ENCODE assay signal across 2 cellular contexts in the genomic region with DNA sequence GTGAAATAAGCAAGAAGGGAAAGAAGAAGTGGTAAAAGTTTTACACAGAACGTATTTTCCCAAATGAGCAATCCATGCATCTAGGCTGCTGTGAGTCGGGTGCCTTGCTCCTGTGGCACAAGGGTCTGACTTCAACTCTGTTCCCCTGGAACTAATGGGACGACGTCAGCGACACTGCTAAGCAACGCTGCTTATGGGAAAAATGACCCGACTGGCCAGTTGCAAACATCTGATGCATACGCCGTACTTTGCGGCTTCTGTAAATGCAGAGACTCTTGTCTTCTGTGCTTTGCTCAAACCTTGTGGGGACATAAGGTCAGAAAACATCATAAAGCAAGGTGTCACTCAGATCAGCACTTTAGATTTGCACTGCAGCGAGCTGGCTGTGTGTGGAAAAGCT.
TF ChIP-seq lines count a peak whose summit lies in the region.

No MANE protein-coding gene starts in this region.

TF ChIP-seq in HCT116, 20 proteins besides CTCF, POLR2A, EP300 and RAD21:
- TF ChIP-seq, protein P1, sequence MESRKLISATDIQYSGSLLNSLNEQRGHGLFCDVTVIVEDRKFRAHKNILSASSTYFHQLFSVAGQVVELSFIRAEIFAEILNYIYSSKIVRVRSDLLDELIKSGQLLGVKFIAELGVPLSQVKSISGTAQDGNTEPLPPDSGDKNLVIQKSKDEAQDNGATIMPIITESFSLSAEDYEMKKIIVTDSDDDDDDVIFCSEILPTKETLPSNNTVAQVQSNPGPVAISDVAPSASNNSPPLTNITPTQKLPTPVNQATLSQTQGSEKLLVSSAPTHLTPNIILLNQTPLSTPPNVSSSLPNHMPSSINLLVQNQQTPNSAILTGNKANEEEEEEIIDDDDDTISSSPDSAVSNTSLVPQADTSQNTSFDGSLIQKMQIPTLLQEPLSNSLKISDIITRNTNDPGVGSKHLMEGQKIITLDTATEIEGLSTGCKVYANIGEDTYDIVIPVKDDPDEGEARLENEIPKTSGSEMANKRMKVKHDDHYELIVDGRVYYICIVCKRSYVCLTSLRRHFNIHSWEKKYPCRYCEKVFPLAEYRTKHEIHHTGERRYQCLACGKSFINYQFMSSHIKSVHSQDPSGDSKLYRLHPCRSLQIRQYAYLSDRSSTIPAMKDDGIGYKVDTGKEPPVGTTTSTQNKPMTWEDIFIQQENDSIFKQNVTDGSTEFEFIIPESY (IDR thresholded peaks at IDR 0.05; ENCODE audit: extremely low read depth, insufficient replicate concordance, low read length), result no peak
- no peak for TF ChIP-seq SP1 (IDR thresholded peaks at IDR 0.05; ENCODE audit: low read depth)
- TF ChIP-seq CBX3 (IDR thresholded peaks at IDR 0.05; ENCODE audit: low read depth), result no peak
- no peak for TF ChIP-seq SRF (IDR thresholded peaks at IDR 0.05; ENCODE audit: low read depth)
- TF ChIP-seq YY1 (IDR thresholded peaks at IDR 0.05; ENCODE audit: extremely low read depth, insufficient replicate concordance, low read depth, low read length), result no peak
- no peak for TF ChIP-seq TCF7L2 (IDR thresholded peaks at IDR 0.05; ENCODE audit: borderline replicate concordance, extremely low read depth, insufficient read depth, insufficient read length)
- no peak for TF ChIP-seq ZFX (IDR thresholded peaks at IDR 0.05)
- no peak for TF ChIP-seq JUND (IDR thresholded peaks at IDR 0.05)
- TF ChIP-seq ATF3 (IDR thresholded peaks at IDR 0.05), result no peak

TF ChIP-seq in K562, 482 proteins besides CTCF, POLR2A, EP300 and RAD21:
- no peak for TF ChIP-seq SIX5 (IDR thresholded peaks at IDR 0.05; ENCODE audit: borderline replicate concordance in 1 of 2, insufficient read depth in 1 of 2, low read depth in 1 of 2, low read length in 2 of 2)
- TF ChIP-seq STAG1 (CRISPR knock-in tag; IDR thresholded peaks at IDR 0.05; ENCODE audit: borderline replicate concordance), result no peak
- TF ChIP-seq, protein P2, sequence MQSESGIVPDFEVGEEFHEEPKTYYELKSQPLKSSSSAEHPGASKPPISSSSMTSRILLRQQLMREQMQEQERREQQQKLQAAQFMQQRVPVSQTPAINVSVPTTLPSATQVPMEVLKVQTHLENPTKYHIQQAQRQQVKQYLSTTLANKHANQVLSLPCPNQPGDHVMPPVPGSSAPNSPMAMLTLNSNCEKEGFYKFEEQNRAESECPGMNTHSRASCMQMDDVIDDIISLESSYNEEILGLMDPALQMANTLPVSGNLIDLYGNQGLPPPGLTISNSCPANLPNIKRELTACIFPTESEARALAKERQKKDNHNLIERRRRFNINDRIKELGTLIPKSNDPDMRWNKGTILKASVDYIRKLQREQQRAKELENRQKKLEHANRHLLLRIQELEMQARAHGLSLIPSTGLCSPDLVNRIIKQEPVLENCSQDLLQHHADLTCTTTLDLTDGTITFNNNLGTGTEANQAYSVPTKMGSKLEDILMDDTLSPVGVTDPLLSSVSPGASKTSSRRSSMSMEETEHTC (IDR thresholded peaks at IDR 0.05), result no peak
- TF ChIP-seq BCL6 (CRISPR knock-in tag; IDR thresholded peaks at IDR 0.05), result no peak
- TF ChIP-seq, protein P3, sequence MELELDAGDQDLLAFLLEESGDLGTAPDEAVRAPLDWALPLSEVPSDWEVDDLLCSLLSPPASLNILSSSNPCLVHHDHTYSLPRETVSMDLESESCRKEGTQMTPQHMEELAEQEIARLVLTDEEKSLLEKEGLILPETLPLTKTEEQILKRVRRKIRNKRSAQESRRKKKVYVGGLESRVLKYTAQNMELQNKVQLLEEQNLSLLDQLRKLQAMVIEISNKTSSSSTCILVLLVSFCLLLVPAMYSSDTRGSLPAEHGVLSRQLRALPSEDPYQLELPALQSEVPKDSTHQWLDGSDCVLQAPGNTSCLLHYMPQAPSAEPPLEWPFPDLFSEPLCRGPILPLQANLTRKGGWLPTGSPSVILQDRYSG (tag; conservative IDR thresholded peaks at IDR 0.05; ENCODE audit: low read depth), result no peak
- TF ChIP-seq HNRNPK (IDR thresholded peaks at IDR 0.05; ENCODE audit: low read depth, low read length, poor library complexity, severe bottlenecking), result no peak
- no peak for TF ChIP-seq NFIX (CRISPR knock-in tag; IDR thresholded peaks at IDR 0.05; ENCODE audit: low read depth)
- TF ChIP-seq FUS (optimal IDR thresholded peaks at IDR 0.05; ENCODE audit: low read depth, low read length), result no peak
- TF ChIP-seq ZNF3 (CRISPR knock-in tag; IDR thresholded peaks at IDR 0.05), result no peak
- no peak for TF ChIP-seq RBM34 (IDR thresholded peaks at IDR 0.05; ENCODE audit: borderline replicate concordance, insufficient read depth, low read length)
- no peak for TF ChIP-seq CHCHD3 (CRISPR knock-in tag; IDR thresholded peaks at IDR 0.05)
- TF ChIP-seq, protein P4, sequence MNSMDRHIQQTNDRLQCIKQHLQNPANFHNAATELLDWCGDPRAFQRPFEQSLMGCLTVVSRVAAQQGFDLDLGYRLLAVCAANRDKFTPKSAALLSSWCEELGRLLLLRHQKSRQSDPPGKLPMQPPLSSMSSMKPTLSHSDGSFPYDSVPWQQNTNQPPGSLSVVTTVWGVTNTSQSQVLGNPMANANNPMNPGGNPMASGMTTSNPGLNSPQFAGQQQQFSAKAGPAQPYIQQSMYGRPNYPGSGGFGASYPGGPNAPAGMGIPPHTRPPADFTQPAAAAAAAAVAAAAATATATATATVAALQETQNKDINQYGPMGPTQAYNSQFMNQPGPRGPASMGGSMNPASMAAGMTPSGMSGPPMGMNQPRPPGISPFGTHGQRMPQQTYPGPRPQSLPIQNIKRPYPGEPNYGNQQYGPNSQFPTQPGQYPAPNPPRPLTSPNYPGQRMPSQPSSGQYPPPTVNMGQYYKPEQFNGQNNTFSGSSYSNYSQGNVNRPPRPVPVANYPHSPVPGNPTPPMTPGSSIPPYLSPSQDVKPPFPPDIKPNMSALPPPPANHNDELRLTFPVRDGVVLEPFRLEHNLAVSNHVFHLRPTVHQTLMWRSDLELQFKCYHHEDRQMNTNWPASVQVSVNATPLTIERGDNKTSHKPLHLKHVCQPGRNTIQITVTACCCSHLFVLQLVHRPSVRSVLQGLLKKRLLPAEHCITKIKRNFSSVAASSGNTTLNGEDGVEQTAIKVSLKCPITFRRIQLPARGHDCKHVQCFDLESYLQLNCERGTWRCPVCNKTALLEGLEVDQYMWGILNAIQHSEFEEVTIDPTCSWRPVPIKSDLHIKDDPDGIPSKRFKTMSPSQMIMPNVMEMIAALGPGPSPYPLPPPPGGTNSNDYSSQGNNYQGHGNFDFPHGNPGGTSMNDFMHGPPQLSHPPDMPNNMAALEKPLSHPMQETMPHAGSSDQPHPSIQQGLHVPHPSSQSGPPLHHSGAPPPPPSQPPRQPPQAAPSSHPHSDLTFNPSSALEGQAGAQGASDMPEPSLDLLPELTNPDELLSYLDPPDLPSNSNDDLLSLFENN (IDR thresholded peaks at IDR 0.05; ENCODE audit: low read depth in 2 of 2, low read length in 2 of 2), result no peak
- TF ChIP-seq CBX1 (IDR thresholded peaks at IDR 0.05; ENCODE audit: low read depth), result no peak
- no peak for TF ChIP-seq ZNF444 (CRISPR knock-in tag; IDR thresholded peaks at IDR 0.05)
- no peak for TF ChIP-seq SMARCA4 (IDR thresholded peaks at IDR 0.05)
- TF ChIP-seq CBFA2T3 (IDR thresholded peaks at IDR 0.05), result no peak
- no peak for TF ChIP-seq RNF2 (IDR thresholded peaks at IDR 0.05)
TF ChIP-seq in K562: peak in this region for 0.
